ENCODE assay signal across 8 cellular contexts in genomic region chr13:19959831-19960672, GRCh38. TPM values are rescaled to one million over a fixed set of nuclear protein-coding genes. Genes with fewer than 3 reads are reported as not detected.
DNase-seq lines count a peak whose midpoint lies in the region; TF ChIP-seq lines count a peak whose summit lies in the region.

No MANE protein-coding gene starts in this region.

- H3K4me3 ChIP-seq in NB4 (ENCODE audit: low read depth, low read length) (peak overlapping the region; percentile 86), SK-N-MC (peak overlapping the region; percentile 93), thymus (ENCODE audit: low read length) (peak overlapping the region; percentile 92)

- TF ChIP-seq CTCF in GM10248 (IDR thresholded peaks at IDR 0.05; ENCODE audit: control extremely low read depth, extremely low read depth, low read depth, missing control alignments) (peak; percentile 72), HFFc6 (IDR thresholded peaks at IDR 0.05) (peak; percentile 86), NB4 (IDR thresholded peaks at IDR 0.05; ENCODE audit: low read depth, low read length) (peak; percentile 70), glutamatergic neuron (IDR thresholded peaks at IDR 0.05; ENCODE audit: partially characterized antibody, unreplicated experiment) (peak; percentile 79), osteocyte (IDR thresholded peaks at IDR 0.05) (peak; percentile 86)

- DNase-seq in GM10248 (ENCODE audit: extremely low spot score) (peak; percentile 71), HFFc6 (peak; percentile 91), NB4 (ENCODE audit: low read depth) (peak; percentile 97), SK-N-MC (ENCODE audit: low read depth, low spot score) (peak; percentile 73), glutamatergic neuron (peak; percentile 91), osteocyte (ENCODE audit: extremely low spot score, unreplicated experiment) (peak; percentile 95)

- H3K36me3 ChIP-seq in SK-N-MC (ENCODE audit: insufficient read depth, low read length) (peaks cover 37% of the 10 kb centered on the region), thymus (ENCODE audit: control insufficient read depth, insufficient read depth) (no peaks in the 10 kb centered on the region)

- H3K27ac ChIP-seq in SK-N-MC: peak overlapping the region; percentile 87
- H3K27ac ChIP-seq in thymus (ENCODE audit: low read depth): peak overlapping the region; percentile 95

- POLR2A ChIA-PET in GM10248 (lab: Yijun Ruan, JAX): interaction anchor here (0.5 to 0.7 kb wide), 2 partner anchors 13 to 130 kb away, joined by 3 to 4 read pairs; no protein-coding TSS in a partner anchor

- peaks cover 22% of the 10 kb centered on the region for H3K4me1 Mint-ChIP-seq in HFFc6 (ENCODE audit: low read depth)
- H3K4me1 Mint-ChIP-seq in activated naive CD4-positive, alpha-beta T cell treated with anti-CD3 and anti-CD28 coated beads, Interleukin-2, amount 50 U/mL, for 24 hours: peaks cover 41% of the 10 kb centered on the region
- peaks cover 8% of the 10 kb centered on the region for H3K4me1 Mint-ChIP-seq in glutamatergic neuron (ENCODE audit: low read depth, unreplicated experiment)
- H3K4me1 Mint-ChIP-seq in osteocyte (ENCODE audit: unreplicated experiment): peaks cover 25% of the 10 kb centered on the region

- CTCF ChIA-PET in GM10248 (lab: Yijun Ruan, JAX): interaction anchor here (0.7 to 1.1 kb wide), 12 partner anchors 9 to 113 kb away, joined by 3 to 9 read pairs (median 4); no protein-coding TSS in a partner anchor

- H3K9ac ChIP-seq in SK-N-MC (ENCODE audit: insufficient read length): peak overlapping the region; percentile 78

- peak overlapping the region; percentile 91 for H3K27ac Mint-ChIP-seq in HFFc6
- H3K27ac Mint-ChIP-seq in activated naive CD4-positive, alpha-beta T cell treated with anti-CD3 and anti-CD28 coated beads, Interleukin-2, amount 50 U/mL, for 24 hours: peak overlapping the region; percentile 99
- H3K27ac Mint-ChIP-seq in glutamatergic neuron (ENCODE audit: unreplicated experiment): peak overlapping the region; percentile 99
- peak overlapping the region; percentile 96 for H3K27ac Mint-ChIP-seq in osteocyte (ENCODE audit: unreplicated experiment)

- peaks cover 3% of the 10 kb centered on the region; the same call in 1 of the 2 replicates for H3K27me3 Mint-ChIP-seq in HFFc6 (ENCODE audit: insufficient read depth)
- H3K27me3 Mint-ChIP-seq in activated naive CD4-positive, alpha-beta T cell treated with anti-CD3 and anti-CD28 coated beads, Interleukin-2, amount 50 U/mL, for 24 hours: no peaks in the 10 kb centered on the region
- peaks cover 16% of the 10 kb centered on the region for H3K27me3 Mint-ChIP-seq in glutamatergic neuron (ENCODE audit: unreplicated experiment)
- H3K27me3 Mint-ChIP-seq in osteocyte (ENCODE audit: unreplicated experiment): no peaks in the 10 kb centered on the region

- TF ChIP-seq POLR2A in NB4 (IDR thresholded peaks at IDR 0.05; ENCODE audit: extremely low read depth, insufficient read length): peak; percentile 31

- H3K4me1 ChIP-seq in thymus (ENCODE audit: control insufficient read depth, insufficient read depth, low read length): peaks cover 4% of the 10 kb centered on the region

- WGBS in thymus: 9% methylated on average over 14 of the region's 14 CpGs

- H3K9me3 ChIP-seq in SK-N-MC (ENCODE audit: low read depth, low read length): no peaks in the 10 kb centered on the region
- H3K9me3 ChIP-seq in thymus (ENCODE audit: control insufficient read depth): no peaks in the 10 kb centered on the region

- H3K36me3 Mint-ChIP-seq in HFFc6 (ENCODE audit: low read depth) (0 out of 2 replicates have a peak, but pooled peaks cover 5% of the 10 kb centered on the region), glutamatergic neuron (ENCODE audit: unreplicated experiment) (no peaks in the 10 kb centered on the region), osteocyte (ENCODE audit: unreplicated experiment) (peaks cover 13% of the 10 kb centered on the region)
- peaks cover 5% of the 10 kb centered on the region for H3K36me3 Mint-ChIP-seq in activated naive CD4-positive, alpha-beta T cell treated with anti-CD3 and anti-CD28 coated beads, Interleukin-2, amount 50 U/mL, for 24 hours

- H3K4me3 Mint-ChIP-seq in HFFc6 (peak overlapping the region; percentile 97), glutamatergic neuron (ENCODE audit: unreplicated experiment) (peak overlapping the region; percentile 78), osteocyte (ENCODE audit: unreplicated experiment) (peak overlapping the region; percentile 94)
- H3K4me3 Mint-ChIP-seq in activated naive CD4-positive, alpha-beta T cell treated with anti-CD3 and anti-CD28 coated beads, Interleukin-2, amount 50 U/mL, for 24 hours: peak overlapping the region; percentile 97

- H3K9me3 Mint-ChIP-seq in HFFc6 (no peaks in the 10 kb centered on the region), glutamatergic neuron (ENCODE audit: unreplicated experiment) (peaks cover 19% of the 10 kb centered on the region), osteocyte (ENCODE audit: unreplicated experiment) (peaks cover 6% of the 10 kb centered on the region)
- H3K9me3 Mint-ChIP-seq in activated naive CD4-positive, alpha-beta T cell treated with anti-CD3 and anti-CD28 coated beads, Interleukin-2, amount 50 U/mL, for 24 hours: no peaks in the 10 kb centered on the region

- H3K27me3 ChIP-seq in thymus (ENCODE audit: control insufficient read depth, insufficient read depth): no peaks in the 10 kb centered on the region

RNA-seq across cellular contexts. Expression of gene ZMYM2, which starts 1.5 kb away (rescaled TPM):
- total RNA-seq in HFFc6 (2021; fragmentation: NEBNext Ultra II Directional; extraction: Animal tissue kit (Norgen Biotek cat#: 25700)): 10 to 100 TPM; 21.3 to 33.6 (median 28.8) TPM
- 215 TPM for total RNA-seq in glutamatergic neuron (ENCODE audit: unreplicated experiment)
- total RNA-seq in osteocyte: 77.8 and 92.1 TPM in 2 replicates
- polyA plus RNA-seq in thymus: 63.9 TPM

Comparison
In these comparisons a context has a peak if more than half of its experiments do, and no peak if none do; other contexts are left out.
1. Peak in every context shown above with its lines: DNase-seq, H3K4me3 ChIP-seq and H3K27ac ChIP-seq.